In genomic region chr1:155010211-155010918, GRCh38 we compare ENCODE assay signal across 12 cellular contexts. TPM values are rescaled to one million over a fixed set of nuclear protein-coding genes. Genes with fewer than 3 reads are reported as not detected.
DNase-seq lines count a peak whose midpoint lies in the region; ATAC-seq, FAIRE-seq and TF ChIP-seq lines count a peak whose summit lies in the region.
"Had no signal": no experiment of that assay in that cellular context is flagged by ENCODE, and none has a peak within 500 bp of the region (broad histone marks: within the 10 kb centered on the region; RNA-seq: fewer than 3 reads in every experiment).

No MANE protein-coding gene starts in this region.

- H3K9ac ChIP-seq in Loucy (ENCODE audit: low read depth, low read length, poor library complexity, severe bottlenecking) (no peak overlapping the region), GM12878 (ENCODE audit: control insufficient read depth, insufficient read depth, low read length) (no peak overlapping the region; the same call in 1 of the 2 replicates)

- FAIRE-seq in GM12878 (lab: Jason Lieb, UNC) = no peak
- FAIRE-seq: colon had no signal

- CTCF ChIA-PET in GM12878 (lab: Yijun Ruan, JAX) (interaction anchor here (2.1 kb wide), 1 partner anchor 11 kb away, joined by 9 read pairs; no protein-coding TSS in a partner anchor), Calu3 (lab: Charles Lee) (interaction anchor here (0.7 to 0.8 kb wide), 2 partner anchors 9 kb away, joined by 3 read pairs; no protein-coding TSS in a partner anchor)

- no peak overlapping the region for H3K4me3 ChIP-seq in Loucy (ENCODE audit: low read length, poor library complexity, severe bottlenecking)
- H3K4me3 ChIP-seq in GM12878 = no peak overlapping the region

- H3K27ac Mint-ChIP-seq in nephron progenitor cell = peak overlapping the region; percentile 38
- H3K27ac Mint-ChIP-seq in Calu3 (ENCODE audit: unreplicated experiment) = no peak overlapping the region

- no peak for TF ChIP-seq POLR2A in GM12878 (IDR thresholded peaks at IDR 0.05; ENCODE audit: low read depth, low read length)

- no peaks in the 10 kb centered on the region for H3K9me2 ChIP-seq in Loucy (replicated peaks; ENCODE audit: low read depth, low read length)

- H3K4me1 ChIP-seq in Loucy (ENCODE audit: insufficient read depth, low read length, poor library complexity, severe bottlenecking) = peaks cover 61% of the 10 kb centered on the region
- peaks cover 49% of the 10 kb centered on the region for H3K4me1 ChIP-seq in GM12878 (ENCODE audit: control insufficient read depth, insufficient read depth, low read length)

- TF ChIP-seq EP300 in GM12878 (IDR thresholded peaks at IDR 0.05; ENCODE audit: borderline replicate concordance in 1 of 2, control insufficient read depth in 1 of 2, low read depth in 2 of 2, low read length in 2 of 2) = no peak

- H3K9me3 Mint-ChIP-seq in nephron progenitor cell (no peaks in the 10 kb centered on the region), Calu3 (ENCODE audit: low read depth, unreplicated experiment) (no peaks in the 10 kb centered on the region)
- H3K9me3 Mint-ChIP-seq: WTC11 had no signal

- H3K36me3 Mint-ChIP-seq in nephron progenitor cell (ENCODE audit: low read depth) (no peaks in the 10 kb centered on the region), Calu3 (ENCODE audit: insufficient read depth, unreplicated experiment) (peaks cover 11% of the 10 kb centered on the region)

- H3K36me3 ChIP-seq in Loucy (ENCODE audit: insufficient read depth, low read length) = no peaks in the 10 kb centered on the region
- H3K36me3 ChIP-seq in GM12878 (ENCODE audit: control insufficient read depth in 2 of 2, insufficient read depth in 2 of 2, low read length in 1 of 2) = peaks cover 0 to 10% of the 10 kb centered on the region in 2 experiments; a peak in 3 of 4 replicates

- SMC1A ChIA-PET in GM12878 (lab: Charles Lee; ENCODE audit: uncharacterized antibody, unreplicated experiment) = no interaction called here

- peaks cover 11% of the 10 kb centered on the region for H3K27me3 Mint-ChIP-seq in nephron progenitor cell (ENCODE audit: low read depth, poor library complexity)
- H3K27me3 Mint-ChIP-seq in Calu3 (ENCODE audit: unreplicated experiment) = no peaks in the 10 kb centered on the region

- no peaks in the 10 kb centered on the region for H3K9me3 ChIP-seq in Loucy (ENCODE audit: insufficient read depth, low read depth, low read length)
- no peaks in the 10 kb centered on the region for H3K9me3 ChIP-seq in GM12878 (replicated peaks; ENCODE audit: control insufficient read depth, insufficient read depth, low read length)

- WGBS in GM12878 (ENCODE audit: insufficient coverage, insufficient replicate concordance, low lambda C conversion rate, missing lambda C conversion rate) = 48% methylated on average over 9 of the region's 11 CpGs

- in situ Hi-C loops in GM12878 (cut with MboI) = no loop called here

- H3K27me3 ChIP-seq in Loucy (ENCODE audit: insufficient read depth, low read length, poor library complexity, severe bottlenecking) (no peaks in the 10 kb centered on the region), GM12878 (replicated peaks in 1 of 2; ENCODE audit: control insufficient read depth in 2 of 2, insufficient read depth in 2 of 2, low read length in 1 of 2) (no peaks in the 10 kb centered on the region)

- ATAC-seq in GM12878 = no peak
- ATAC-seq in GM21515 (IDR thresholded peaks at IDR 0.05; ENCODE audit: unreplicated experiment) = no peak
- ATAC-seq: WTC11 had no signal

- H3K4me3 Mint-ChIP-seq in nephron progenitor cell (no peak overlapping the region), Calu3 (ENCODE audit: low read depth, unreplicated experiment) (no peak overlapping the region)
- H3K4me3 Mint-ChIP-seq: WTC11 had no signal

- H3K79me2 ChIP-seq in Loucy (ENCODE audit: insufficient read depth, low read length) (no peaks in the 10 kb centered on the region), GM12878 (ENCODE audit: control insufficient read depth, insufficient read depth, low read length) (peaks cover 33% of the 10 kb centered on the region)

- BruUV-seq in GM12878 (replicated peaks; lab: Mats Ljungman, UMichigan) = no TSS peak
- no TSS peak for BruUV-seq in Calu3 (replicated peaks; lab: Mats Ljungman, UMichigan)

- H4K20me1 ChIP-seq in Loucy (ENCODE audit: insufficient read depth, low read length, poor library complexity, severe bottlenecking) = no peaks in the 10 kb centered on the region
- H4K20me1 ChIP-seq in GM12878 (ENCODE audit: control insufficient read depth, insufficient read depth) = 0 out of 2 replicates have a peak, but pooled peaks cover 3% of the 10 kb centered on the region

- peak overlapping the region; percentile 15; the same call in 1 of the 2 replicates for H3K27ac ChIP-seq in GM12878 (ENCODE audit: control insufficient read depth, insufficient read depth)

- no peak for TF ChIP-seq RAD21 in GM12878 (IDR thresholded peaks at IDR 0.05; ENCODE audit: insufficient read depth, low read depth, low read length)

- H3K4me1 Mint-ChIP-seq in nephron progenitor cell (peaks cover 52% of the 10 kb centered on the region), Calu3 (ENCODE audit: low read depth, unreplicated experiment) (peaks cover 31% of the 10 kb centered on the region)

- H3F3A ChIP-seq in Loucy (ENCODE audit: low read depth) = no peaks in the 10 kb centered on the region

- H3K4me2 ChIP-seq in Loucy (ENCODE audit: low read depth, low read length, poor library complexity, severe bottlenecking) (peak overlapping the region; percentile 43), GM12878 (ENCODE audit: control insufficient read depth, insufficient read depth) (peak overlapping the region; percentile 69)

- RAD21 ChIA-PET in GM12878 (lab: Charles Lee; ENCODE audit: unreplicated experiment) = interaction anchor here (0.6 to 0.8 kb wide), 3 partner anchors 26 to 104 kb away, joined by 3 to 4 read pairs (median 3); no protein-coding TSS in a partner anchor

- H2AFZ ChIP-seq in Loucy (ENCODE audit: low read length) (no peak overlapping the region), GM12878 (ENCODE audit: control insufficient read depth, low read depth, low read length) (no peak overlapping the region)

- POLR2A ChIA-PET in GM12878 (lab: Charles Lee) = interaction anchor here (0.6 to 1.4 kb wide), 2 partner anchors 12 to 22 kb away, joined by 3 read pairs; no protein-coding TSS in a partner anchor

- TF ChIP-seq CTCF in Loucy (conservative IDR thresholded peaks at IDR 0.05; ENCODE audit: low read length) (no peak), GM12878 (IDR thresholded peaks at IDR 0.05 in 2 of 3, conservative IDR thresholded peaks at IDR 0.05 in 1 of 3; ENCODE audit: control insufficient read depth in 2 of 3, extremely low read depth in 1 of 3, insufficient read depth in 1 of 3, low read depth in 3 of 3, low read length in 3 of 3) (no peak), nephron progenitor cell (IDR thresholded peaks at IDR 0.05) (no peak), Calu3 (IDR thresholded peaks at IDR 0.05; ENCODE audit: unreplicated experiment) (no peak)

- intact Hi-C loops in GM12878 (cut with micrococcal nuclease; ENCODE audit: unreplicated experiment) = no loop called here
- intact Hi-C loops in Calu3 (cut with micrococcal nuclease; ENCODE audit: unreplicated experiment) = no loop called here

- peak; percentile 50 for DNase-seq in CD1c-positive myeloid dendritic cell (ENCODE audit: extremely low spot score)
- DNase-seq in GM12878 (ENCODE audit: low read depth, low spot score) = no peak
- DNase-seq in nephron progenitor cell = no peak
- no peak for DNase-seq in foreskin melanocyte
- no peak for DNase-seq in NOMO-1 (lab: John Stamatoyannopoulos, UW; ENCODE audit: unreplicated experiment in 2 of 2)
- no peak for DNase-seq in Calu3
- DNase-seq: retina had no signal

RNA-seq across cellular contexts. Expression of gene ZBTB7B, which starts 7.8 kb away (rescaled TPM):
- 35.3 and 35.9 TPM in 2 replicates for total RNA-seq in GM12878 (2013; cell fraction: nucleolus; rRNA removed)
- total RNA-seq in GM12878 (2014; rRNA removed) (26.8 and 28.1 TPM in 2 replicates), GM12878 (2014; rRNA removed; fragmentation: Illumina TruSeq; extraction: Trizol) (13.1 and 13.4 TPM in 2 replicates), GM12878 (2021) (42.0 and 44.9 TPM in 2 replicates), Calu3 (2022) (64.7 and 64.9 TPM in 2 replicates)
- polyA plus RNA-seq in GM12878 (2011; ENCODE audit: low read depth) = 3.9 TPM
- polyA plus RNA-seq in GM12878 (2011; rRNA removed) (9.1 and 20.6 TPM in 2 replicates), GM12878 (2014; fragmentation: Illumina TruSeq; extraction: Trizol) (2.8 and 9.2 TPM in 2 replicates), GM12878 (2014; fragmentation: Nextera tagmentation; extraction: Ambion mirVana) (under 1 TPM; 0.11 to 0.13 TPM), GM12878 (2014; rRNA removed) (33.0 and 33.5 TPM in 2 replicates), GM12878 (2016; fragmentation: Nextera tagmentation; extraction: Ambion mirVana) (1 to 10 TPM; 2.6 to 3.1 TPM)
- polyA plus RNA-seq in GM12878 (2011; cell fraction: cytosol; rRNA removed) = 34.7 and 44.3 TPM in 2 replicates
- 81.0 and 98.7 TPM in 2 replicates for polyA plus RNA-seq in GM12878 (2011; cell fraction: nucleus; rRNA removed)
- polyA plus RNA-seq in GM12878 (2012) = 20.8 and 23.8 TPM in 2 replicates
- polyA minus RNA-seq in GM12878 (2011; rRNA and poly(A)+ RNA removed) = 12.2 and 29.8 TPM in 2 replicates
- polyA minus RNA-seq in GM12878 (2011; cell fraction: cytosol; rRNA and poly(A)+ RNA removed) = 14.4 and 19.2 TPM in 2 replicates
- polyA minus RNA-seq in GM12878 (2011; cell fraction: nucleus; rRNA and poly(A)+ RNA removed) = 14.1 and 24.6 TPM in 2 replicates

RNA-seq across cellular contexts. Expression of gene LENEP, which starts 17.0 kb away (rescaled TPM):
- total RNA-seq in GM12878 (2013; cell fraction: nucleolus; rRNA removed) = 2.4 and 3.5 TPM in 2 replicates
- total RNA-seq in GM12878 (2014; rRNA removed) = 0.93 and 1.1 TPM in 2 replicates
- 0.27 and 0.88 TPM in 2 replicates for total RNA-seq in GM12878 (2014; rRNA removed; fragmentation: Illumina TruSeq; extraction: Trizol)
- 0.40 and 0.64 TPM in 2 replicates for total RNA-seq in GM12878 (2021)
- not detected for polyA plus RNA-seq in GM12878 (2011; ENCODE audit: low read depth)
- polyA plus RNA-seq in GM12878 (2011; rRNA removed) = not detected in 2 replicates
- not detected in 2 replicates for polyA plus RNA-seq in GM12878 (2011; cell fraction: cytosol; rRNA removed)
- 0.25 and 0.92 TPM in 2 replicates for polyA plus RNA-seq in GM12878 (2011; cell fraction: nucleus; rRNA removed)
- not detected in 2 replicates for polyA plus RNA-seq in GM12878 (2012)
- polyA plus RNA-seq in GM12878 (2014; fragmentation: Illumina TruSeq; extraction: Trizol) = not detected in 2 replicates
- not detected for polyA plus RNA-seq in GM12878 (2014; fragmentation: Nextera tagmentation; extraction: Ambion mirVana)
- not detected in 2 replicates for polyA plus RNA-seq in GM12878 (2014; rRNA removed)
- not detected for polyA plus RNA-seq in GM12878 (2016; fragmentation: Nextera tagmentation; extraction: Ambion mirVana)
- 2.0 and 2.7 TPM in 2 replicates for polyA minus RNA-seq in GM12878 (2011; rRNA and poly(A)+ RNA removed)
- not detected in 2 replicates for polyA minus RNA-seq in GM12878 (2011; cell fraction: cytosol; rRNA and poly(A)+ RNA removed)
- polyA minus RNA-seq in GM12878 (2011; cell fraction: nucleus; rRNA and poly(A)+ RNA removed) = 2.2 and 3.1 TPM in 2 replicates
- total RNA-seq in Calu3 (2022) = 1.1 and 1.5 TPM in 2 replicates

RNA-seq across cellular contexts. Expression of gene DCST2, which starts 23.2 kb away (rescaled TPM):
- 0.37 and 0.38 TPM in 2 replicates for total RNA-seq in GM12878 (2013; cell fraction: nucleolus; rRNA removed)
- total RNA-seq in GM12878 (2014; rRNA removed) (not detected in 2 replicates), GM12878 (2014; rRNA removed; fragmentation: Illumina TruSeq; extraction: Trizol) (not detected in 2 replicates), GM12878 (2021) (0.36 TPM in 1 of 2 replicates, not detected in the other), Calu3 (2022) (1.4 and 1.5 TPM in 2 replicates)
- polyA plus RNA-seq in GM12878 (2011; ENCODE audit: low read depth) = not detected
- polyA plus RNA-seq in GM12878 (2011; rRNA removed) (0.10 and 0.41 TPM in 2 replicates), GM12878 (2014; fragmentation: Illumina TruSeq; extraction: Trizol) (not detected in 2 replicates), GM12878 (2014; fragmentation: Nextera tagmentation; extraction: Ambion mirVana) (not detected), GM12878 (2014; rRNA removed) (0.11 and 0.33 TPM in 2 replicates), GM12878 (2016; fragmentation: Nextera tagmentation; extraction: Ambion mirVana) (not detected)
- polyA plus RNA-seq in GM12878 (2011; cell fraction: cytosol; rRNA removed) = 0.12 TPM in 2 replicates
- polyA plus RNA-seq in GM12878 (2011; cell fraction: nucleus; rRNA removed) = 3.2 and 4.1 TPM in 2 replicates
- 0.12 and 0.18 TPM in 2 replicates for polyA plus RNA-seq in GM12878 (2012)
- polyA minus RNA-seq in GM12878 (2011; rRNA and poly(A)+ RNA removed) = not detected in 2 replicates
- not detected in 2 replicates for polyA minus RNA-seq in GM12878 (2011; cell fraction: cytosol; rRNA and poly(A)+ RNA removed)
- 0.24 and 0.67 TPM in 2 replicates for polyA minus RNA-seq in GM12878 (2011; cell fraction: nucleus; rRNA and poly(A)+ RNA removed)

RNA-seq across cellular contexts. Expression of gene DCST1, which starts 23.3 kb away (rescaled TPM):
- not detected in 2 replicates for total RNA-seq in GM12878 (2013; cell fraction: nucleolus; rRNA removed)
- total RNA-seq in GM12878 (2014; rRNA removed) (not detected in 2 replicates), GM12878 (2014; rRNA removed; fragmentation: Illumina TruSeq; extraction: Trizol) (not detected in 2 replicates), GM12878 (2021) (not detected in 2 replicates), Calu3 (2022) (0.17 TPM in 1 of 2 replicates, not detected in the other)
- polyA plus RNA-seq in GM12878 (2011; ENCODE audit: low read depth) = not detected
- polyA plus RNA-seq in GM12878 (2011; rRNA removed) (not detected in 2 replicates), GM12878 (2014; fragmentation: Illumina TruSeq; extraction: Trizol) (not detected in 2 replicates), GM12878 (2014; fragmentation: Nextera tagmentation; extraction: Ambion mirVana) (not detected), GM12878 (2014; rRNA removed) (not detected in 2 replicates), GM12878 (2016; fragmentation: Nextera tagmentation; extraction: Ambion mirVana) (not detected)
- not detected in 2 replicates for polyA plus RNA-seq in GM12878 (2011; cell fraction: cytosol; rRNA removed)
- polyA plus RNA-seq in GM12878 (2011; cell fraction: nucleus; rRNA removed) = 0.24 TPM in 1 of 2 replicates, not detected in the other
- polyA plus RNA-seq in GM12878 (2012) = not detected in 2 replicates
- not detected in 2 replicates for polyA minus RNA-seq in GM12878 (2011; rRNA and poly(A)+ RNA removed)
- not detected in 2 replicates for polyA minus RNA-seq in GM12878 (2011; cell fraction: cytosol; rRNA and poly(A)+ RNA removed)
- not detected in 2 replicates for polyA minus RNA-seq in GM12878 (2011; cell fraction: nucleus; rRNA and poly(A)+ RNA removed)
- total RNA-seq: NCI-H460 had no signal

RNA-seq across cellular contexts. Expression of gene FLAD1, which starts 27.2 kb away (rescaled TPM):
- total RNA-seq in GM12878 (2013; cell fraction: nucleolus; rRNA removed) = 28.4 and 33.1 TPM in 2 replicates
- 64.2 and 68.7 TPM in 2 replicates for total RNA-seq in GM12878 (2014; rRNA removed)
- 41.4 and 41.9 TPM in 2 replicates for total RNA-seq in GM12878 (2014; rRNA removed; fragmentation: Illumina TruSeq; extraction: Trizol)
- total RNA-seq in GM12878 (2021) = 53.6 and 61.5 TPM in 2 replicates
- polyA plus RNA-seq in GM12878 (2011; ENCODE audit: low read depth) = 25.9 TPM
- 22.0 and 39.2 TPM in 2 replicates for polyA plus RNA-seq in GM12878 (2011; rRNA removed)
- polyA plus RNA-seq in GM12878 (2011; cell fraction: cytosol; rRNA removed) = 51.2 and 72.3 TPM in 2 replicates
- 74.9 and 79.0 TPM in 2 replicates for polyA plus RNA-seq in GM12878 (2011; cell fraction: nucleus; rRNA removed)
- 24.4 and 29.4 TPM in 2 replicates for polyA plus RNA-seq in GM12878 (2012)
- 29.9 and 51.6 TPM in 2 replicates for polyA plus RNA-seq in GM12878 (2014; fragmentation: Illumina TruSeq; extraction: Trizol)
- 10 to 100 TPM; 22.9 to 30.1 TPM for polyA plus RNA-seq in GM12878 (2014; fragmentation: Nextera tagmentation; extraction: Ambion mirVana)
- polyA plus RNA-seq in GM12878 (2014; rRNA removed) = 78.7 and 85.7 TPM in 2 replicates
- polyA plus RNA-seq in GM12878 (2016; fragmentation: Nextera tagmentation; extraction: Ambion mirVana) = 10 to 100 TPM; 82.5 to 93.4 TPM
- 40.4 and 64.8 TPM in 2 replicates for polyA minus RNA-seq in GM12878 (2011; rRNA and poly(A)+ RNA removed)
- 16.8 and 23.3 TPM in 2 replicates for polyA minus RNA-seq in GM12878 (2011; cell fraction: cytosol; rRNA and poly(A)+ RNA removed)
- polyA minus RNA-seq in GM12878 (2011; cell fraction: nucleus; rRNA and poly(A)+ RNA removed) = 18.7 and 27.7 TPM in 2 replicates
- total RNA-seq in Calu3 (2022) = 74.3 and 75.1 TPM in 2 replicates
